Comparison of ENCODE assay signal across 8 cellular contexts in the genomic region with DNA sequence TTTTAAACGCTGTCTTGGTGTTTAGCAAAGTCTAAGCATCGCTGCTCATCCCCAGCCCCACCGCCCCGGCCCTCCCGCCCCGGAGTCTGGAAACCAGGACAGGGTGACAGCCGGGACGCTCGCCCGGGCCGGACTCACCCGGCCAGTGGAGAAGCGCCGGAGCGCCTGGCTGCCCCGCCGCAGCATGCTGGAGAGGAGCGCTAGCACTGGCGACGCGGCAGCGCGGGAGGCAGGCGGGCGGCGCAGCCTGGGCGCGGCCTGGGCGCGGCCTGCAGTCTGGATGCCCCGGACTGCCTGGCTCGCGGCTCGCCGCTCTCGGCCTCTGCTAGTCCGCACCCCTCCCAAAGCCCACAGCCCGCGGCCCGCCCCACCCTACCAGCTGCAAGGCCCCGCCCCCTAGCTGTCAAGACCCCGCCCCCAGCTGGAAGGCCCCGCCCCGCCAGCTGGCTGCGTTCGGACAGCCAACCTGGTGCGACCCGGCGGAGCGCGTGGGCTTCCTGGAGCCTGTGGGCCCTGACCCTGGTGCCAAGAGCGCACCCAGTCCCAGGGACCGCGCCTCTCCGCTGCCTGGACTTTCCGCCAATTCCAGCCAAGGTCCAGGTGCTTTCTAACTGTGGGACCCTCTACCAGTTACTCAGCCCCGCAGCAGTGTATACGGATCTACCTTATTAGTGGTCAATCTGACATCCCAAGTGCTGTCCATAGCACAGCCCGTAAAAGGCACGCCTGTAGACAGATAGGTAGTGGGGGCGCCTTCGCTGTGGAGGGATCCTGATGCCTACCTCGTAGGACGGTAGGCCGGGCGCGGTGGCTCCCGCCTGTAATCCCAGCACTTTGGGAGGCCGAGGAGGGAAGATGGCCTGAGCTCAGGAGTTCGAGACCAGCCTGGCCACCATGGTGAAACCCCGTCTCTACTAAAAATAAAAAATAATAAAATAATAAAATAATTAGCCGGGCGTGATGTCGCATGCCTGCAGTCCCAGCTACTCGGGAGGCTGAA. TPM values are rescaled to one million over a fixed set of nuclear protein-coding genes. Genes with fewer than 3 reads are reported as not detected.
A peak's percentile ranks its signal among the peaks of the same experiment; 100 is the strongest.
DNase-seq lines count a peak whose midpoint lies in the region; ATAC-seq and TF ChIP-seq lines count a peak whose summit lies in the region.

A gene (minus strand): TSS at position 208 of the 1,000 bp plus-strand sequence. CDS start 22 bp downstream, at position 186.

- intact Hi-C loops in CD4-positive, alpha-beta memory T cell (cut with micrococcal nuclease): no loop called here

- peak within 1 kb of the TSS in 3 of 7 donors; percentile 8 to 57 (median 43) for H3K27ac Mint-ChIP-seq in CD4-positive, alpha-beta memory T cell

- H3K4me3 Mint-ChIP-seq in CD4-positive, alpha-beta memory T cell: peak within 1 kb of the TSS; percentile 42 to 87 (median 82)

- peaks cover 0 to 7% (median 3%) of the 10 kb centered on the region in 8 donors for H3K9me3 Mint-ChIP-seq in CD4-positive, alpha-beta memory T cell

- CTCF ChIA-PET in CD4-positive, alpha-beta memory T cell (lab: Charles Lee; ENCODE audit: partially characterized antibody): no interaction called here

- no peaks in the 10 kb centered on the region for H3K36me3 ChIP-seq in CD4-positive, alpha-beta memory T cell (ENCODE audit: insufficient read depth, low read length)
- H3K36me3 ChIP-seq in KMS-11 (ENCODE audit: insufficient read depth): no peaks in the 10 kb centered on the region

- peaks cover 7% of the 10 kb centered on the region for H3K27me3 ChIP-seq in CD4-positive, alpha-beta memory T cell (ENCODE audit: insufficient read depth, low read length)
- H3K27me3 ChIP-seq in KMS-11 (ENCODE audit: insufficient read depth, low read depth): no peaks in the 10 kb centered on the region

- peak within 1 kb of the TSS; percentile 73 for H2AFZ ChIP-seq in KMS-11 (ENCODE audit: low read depth)

- POLR2A ChIA-PET in CD4-positive, alpha-beta memory T cell (lab: Charles Lee; ENCODE audit: partially characterized antibody): interaction anchor here (1.3 kb wide), 1 partner anchor 24 kb away, joined by 3 read pairs; no protein-coding TSS in a partner anchor

- peaks cover 23 to 24% of the 10 kb centered on the region in 2 donors for H3K27me3 Mint-ChIP-seq in CD4-positive, alpha-beta memory T cell

- no peaks in the 10 kb centered on the region for H3K9me3 ChIP-seq in CD4-positive, alpha-beta memory T cell (ENCODE audit: control insufficient read depth in 1 of 2, low read length in 2 of 2)

- TF ChIP-seq CTCF in KMS-11 (conservative IDR thresholded peaks at IDR 0.05; ENCODE audit: low read depth, low read length): no peak
- TF ChIP-seq CTCF in choroid plexus epithelial cell (conservative IDR thresholded peaks at IDR 0.05; ENCODE audit: low read depth, low read length): no peak

- DNase-seq in CD4-positive, alpha-beta memory T cell: peak in 4 of 5 donors; percentile 14 to 39 (median 18)
- peak in 3 of 4 experiments; percentile 3 to 12 (median 7) for DNase-seq in activated CD4-positive, CD25-positive, alpha-beta regulatory T cell (lab: John Stamatoyannopoulos, UW)
- peak; percentile 94 for DNase-seq in choroid plexus epithelial cell (ENCODE audit: low read depth)
- DNase-seq in kidney tubule cell (ENCODE audit: low spot score): peak; percentile 72
- DNase-seq in stimulated activated CD4-positive, alpha-beta T cell treated with anti-CD3 and anti-CD28 coated beads, Interleukin-15, amount 100 ng/mL, for 24 hours: peak; percentile 73
- DNase-seq in NCI-H187 (lab: John Stamatoyannopoulos, UW): no peak

- no peaks in the 10 kb centered on the region for H4K20me1 ChIP-seq in KMS-11 (ENCODE audit: insufficient read depth)

- H3K36me3 Mint-ChIP-seq in CD4-positive, alpha-beta memory T cell: no peaks in the 10 kb centered on the region

- H3K4me1 Mint-ChIP-seq in CD4-positive, alpha-beta memory T cell: peaks cover 6 to 9% (median 7%) of the 10 kb centered on the region in 4 donors

- H3K4me1 ChIP-seq in CD4-positive, alpha-beta memory T cell (ENCODE audit: insufficient read depth, low read length): peaks cover 7% of the 10 kb centered on the region
- H3K4me1 ChIP-seq in KMS-11 (ENCODE audit: low read depth, poor library complexity, severe bottlenecking): peaks cover 12% of the 10 kb centered on the region

- no peak within 1 kb of the TSS for H3K27ac ChIP-seq in CD4-positive, alpha-beta memory T cell (ENCODE audit: low read depth, low read length)
- H3K27ac ChIP-seq in KMS-11: peak within 1 kb of the TSS; percentile 60

- ATAC-seq in GM19467 (IDR thresholded peaks at IDR 0.05; ENCODE audit: unreplicated experiment): peak; percentile 75

- H3K4me2 ChIP-seq in KMS-11: peak within 1 kb of the TSS; percentile 84

- H3K9ac ChIP-seq in KMS-11: peak within 1 kb of the TSS; percentile 81

- peaks cover 6% of the 10 kb centered on the region; the same call in 1 of the 2 replicates for H3K79me2 ChIP-seq in KMS-11 (ENCODE audit: insufficient read depth, low read depth)

- H3K4me3 ChIP-seq in CD4-positive, alpha-beta memory T cell (ENCODE audit: low read length in 2 of 2): no peak within 1 kb of the TSS
- H3K4me3 ChIP-seq in KMS-11 (IDR thresholded peaks at IDR 0.05; ENCODE audit: insufficient read depth, low read depth, low read length) (peak within 1 kb of the TSS; percentile 34), choroid plexus epithelial cell (ENCODE audit: low read depth, low read length) (peak within 1 kb of the TSS; percentile 70)

RNA-seq across cellular contexts. Expression of the gene that starts here (rescaled TPM):
- under 1 TPM; 0.15 to 0.72 TPM for total RNA-seq in CD4-positive, alpha-beta memory T cell
- polyA plus RNA-seq in CD4-positive, alpha-beta memory T cell: under 1 TPM in 1 of 2 donors, not detected in 1; 0.08 TPM

Comparison
In these comparisons a context has a peak if more than half of its experiments do, and no peak if none do; other contexts are left out.
1. Peak in DNase-seq in CD4-positive, alpha-beta memory T cell; RNA of the gene not detected or under 1 TPM.
2. DNase-seq: peak in activated CD4-positive, CD25-positive, alpha-beta regulatory T cell (3 of 4), choroid plexus epithelial cell (single experiment), kidney tubule cell (single experiment) and stimulated activated CD4-positive, alpha-beta T cell treated with anti-CD3 and anti-CD28 coated beads, Interleukin-15, amount 100 ng/mL, for 24 hours (single experiment); none in NCI-H187 (0 of 2).
3. H3K4me3 ChIP-seq: peak in KMS-11 (single experiment) and choroid plexus epithelial cell (single experiment); none in CD4-positive, alpha-beta memory T cell (0 of 2).